19 cellular contexts compared by ENCODE assay signal in genomic region chr4:184375027-184375426, GRCh38.
DNase-seq lines count a peak whose midpoint lies in the region; ATAC-seq, FAIRE-seq and TF ChIP-seq lines count a peak whose summit lies in the region.
"Had no signal": no experiment of that assay in that cellular context is flagged by ENCODE, and none has a peak within 500 bp of the region (broad histone marks: within the 10 kb centered on the region; RNA-seq: fewer than 3 reads in every experiment).

No MANE protein-coding gene starts in this region.

- POLR2A ChIA-PET in A549 (lab: Yijun Ruan, JAX), result no interaction called here

- CTCF ChIA-PET in A549 (lab: Yijun Ruan, JAX), result no interaction called here

- WGBS in A549 (ENCODE audit: missing lambda C conversion rate), result 84% methylated on average over 1 of the region's 1 CpG

- no peak overlapping the region for H3K9ac ChIP-seq in Karpas-422 (ENCODE audit: low read length)

- no peaks in the 10 kb centered on the region for H3K79me2 ChIP-seq in Karpas-422 (ENCODE audit: low read length)

- H2AFZ ChIP-seq in Karpas-422 (ENCODE audit: low read length), result no peak overlapping the region

- no peak for FAIRE-seq in A549 (lab: Jason Lieb, UNC)

- H3K27ac ChIP-seq in A549 (no peak overlapping the region), epithelial cell of prostate (peak overlapping the region; percentile 25), Karpas-422 (ENCODE audit: low read length) (no peak overlapping the region)
- H3K27ac ChIP-seq: prostate gland had no signal

- no peaks in the 10 kb centered on the region for H3K9me3 ChIP-seq in A549
- H3K9me3 ChIP-seq in Karpas-422 (ENCODE audit: low read length), result no peaks in the 10 kb centered on the region
- H3K9me3 ChIP-seq: MG63, prostate gland had no signal

- no peaks in the 10 kb centered on the region for H3K9me2 ChIP-seq in Karpas-422 (replicated peaks; ENCODE audit: insufficient read depth, low read length)

- no peak overlapping the region for H3K4me2 ChIP-seq in A549
- H3K4me2 ChIP-seq in Karpas-422 (ENCODE audit: low read depth, low read length, poor library complexity, severe bottlenecking), result no peak overlapping the region

- H4K20me1 ChIP-seq in Karpas-422 (ENCODE audit: insufficient read depth, low read depth, low read length), result no peaks in the 10 kb centered on the region

- no peak overlapping the region for H3K4me3 ChIP-seq in A549
- no peak overlapping the region for H3K4me3 ChIP-seq in Karpas-422 (ENCODE audit: low read length)
- H3K4me3 ChIP-seq: MG63, prostate gland had no signal

- no peaks in the 10 kb centered on the region for H3K27me3 ChIP-seq in Karpas-422 (ENCODE audit: low read length)
- H3K27me3 ChIP-seq: MG63 had no signal

- ATAC-seq in A549 (no peak), GM18868 (IDR thresholded peaks at IDR 0.05; ENCODE audit: unreplicated experiment) (peak; percentile 57), HG03095 (IDR thresholded peaks at IDR 0.05; ENCODE audit: unreplicated experiment) (no peak)
- ATAC-seq: effector memory CD8-positive, alpha-beta T cell had no signal

- no peaks in the 10 kb centered on the region for H3K36me3 ChIP-seq in Karpas-422 (ENCODE audit: insufficient read depth, low read length)
- H3K36me3 ChIP-seq: MG63, prostate gland had no signal

- TF ChIP-seq POLR2A in A549 (IDR thresholded peaks at IDR 0.05; ENCODE audit: low read length), result no peak

- TF ChIP-seq CTCF in A549 (IDR thresholded peaks at IDR 0.05), result no peak

- TF ChIP-seq EP300 in A549 (IDR thresholded peaks at IDR 0.05), result no peak

- TF ChIP-seq RAD21 in A549 (conservative IDR thresholded peaks at IDR 0.05 in 1 of 2, IDR thresholded peaks at IDR 0.05 in 1 of 2), result no peak

- no peak for DNase-seq in A549 (ENCODE audit: low read depth in 1 of 2, low spot score in 1 of 2)
- DNase-seq in NCI-H69 (lab: John Stamatoyannopoulos, UW), result peak; percentile 21
- DNase-seq in epithelial cell of prostate (ENCODE audit: low read depth, low spot score), result no peak
- no peak for DNase-seq in ureter (ENCODE audit: low spot score)
- DNase-seq in Karpas-422, result no peak
- DNase-seq in NCI-H748 treated with DMSO at 0.1 percent for 48 hours (lab: John Stamatoyannopoulos, UW), result no peak
- DNase-seq: activated CD4-positive, alpha-beta T cell treated with anti-CD3 and anti-CD28 coated beads for 1 hour; activated naive CD8-positive, alpha-beta T cell treated with anti-CD3 and anti-CD28 coated beads, Interleukin-2, amount 10 ng/mL, durations not matched to agents 7 days and 5 days; central memory CD4-positive, alpha-beta T cell; COR-L47; effector memory CD8-positive, alpha-beta T cell; GDM1; MG63; NCI-H2081; NCI-H774; RPMI8226 had no signal

- H3K4me1 ChIP-seq in A549 (no peaks in the 10 kb centered on the region), Karpas-422 (ENCODE audit: low read length) (no peaks in the 10 kb centered on the region; the same call in 1 of the 2 replicates)
- H3K4me1 ChIP-seq: prostate gland had no signal

TF ChIP-seq in A549, 52 proteins besides CTCF, POLR2A, EP300 and RAD21:
- TF ChIP-seq NR3C1 (IDR thresholded peaks at IDR 0.05), result no peak
- TF ChIP-seq CBX8 (IDR thresholded peaks at IDR 0.05), result no peak
- TF ChIP-seq FOSL2 (IDR thresholded peaks at IDR 0.05), result no peak
- TF ChIP-seq FOSL2 (CRISPR knock-in tag; IDR thresholded peaks at IDR 0.05), result peak; percentile 45; the same call in 1 of the 2 replicates
- no peak for TF ChIP-seq NFE2L2 (conservative IDR thresholded peaks at IDR 0.05; ENCODE audit: low read length)
- no peak for TF ChIP-seq TFCP2L1 (CRISPR knock-in tag; IDR thresholded peaks at IDR 0.05)
- no peak for TF ChIP-seq CBX2 (IDR thresholded peaks at IDR 0.05; ENCODE audit: borderline replicate concordance, low read depth)
- no peak for TF ChIP-seq MAFK (IDR thresholded peaks at IDR 0.05; ENCODE audit: partially characterized antibody)
- no peak for TF ChIP-seq BHLHE40 (IDR thresholded peaks at IDR 0.05; ENCODE audit: low read depth, low read length)
- no peak for TF ChIP-seq RFX5 (IDR thresholded peaks at IDR 0.05)
TF ChIP-seq in A549: peak in this region for 1.
